Comparison of ENCODE assay signal across 18 cellular contexts in genomic region chr22:48181168-48181955, GRCh38.
"Had no signal": no experiment of that assay in that cellular context is flagged by ENCODE, and none has a peak within 500 bp of the region (broad histone marks: within the 10 kb centered on the region; RNA-seq: fewer than 3 reads in every experiment).

No MANE protein-coding gene starts in this region.

- ATAC-seq: effector memory CD8-positive, alpha-beta T cell; natural killer cell; stimulated activated effector memory CD8-positive, alpha-beta T cell treated with anti-CD3 and anti-CD28 coated beads, Interleukin-12 subunit alpha, Interleukin-12 subunit beta, amount 100 ng/mL, for 72 hours had no signal

- H3K4me1 ChIP-seq: esophagus squamous epithelium, prostate gland, right atrium auricular region, sigmoid colon, stomach, thyroid gland, vagina had no signal

- H3K36me3 ChIP-seq: esophagus squamous epithelium, prostate gland, right atrium auricular region, sigmoid colon, stomach, thyroid gland, vagina had no signal

- H3K4me3 ChIP-seq: esophagus squamous epithelium, lung, prostate gland, right atrium auricular region, sigmoid colon, stomach, thyroid gland, vagina had no signal

- H3K27me3 ChIP-seq: right atrium auricular region, sigmoid colon, thyroid gland, vagina had no signal

- H3K9me3 ChIP-seq: esophagus squamous epithelium, prostate gland, right atrium auricular region, sigmoid colon, thyroid gland, vagina had no signal

- H3K27ac ChIP-seq: esophagus squamous epithelium, prostate gland, right atrium auricular region, sigmoid colon, stomach, thyroid gland, vagina had no signal

- DNase-seq: dermis blood vessel endothelial cell; effector memory CD8-positive, alpha-beta T cell; erythroblast; esophagus squamous epithelium; immature natural killer cell; natural killer cell; sigmoid colon; stimulated activated CD4-positive, alpha-beta T cell treated with anti-CD3 and anti-CD28 coated beads, Interleukin-2, amount 100 ng/mL, for 24 hours; stimulated activated CD4-positive, alpha-beta T cell treated with anti-CD3 and anti-CD28 coated beads, Interleukin-4, amount 100 ng/mL, for 24 hours; stimulated activated naive CD4-positive, alpha-beta T cell treated with Interleukin-2 at 50 U/mL for 16 hours; stomach; thyroid gland; trophoblast cell had no signal
